Comparison of ENCODE assay signal across 15 cellular contexts in the genomic region with DNA sequence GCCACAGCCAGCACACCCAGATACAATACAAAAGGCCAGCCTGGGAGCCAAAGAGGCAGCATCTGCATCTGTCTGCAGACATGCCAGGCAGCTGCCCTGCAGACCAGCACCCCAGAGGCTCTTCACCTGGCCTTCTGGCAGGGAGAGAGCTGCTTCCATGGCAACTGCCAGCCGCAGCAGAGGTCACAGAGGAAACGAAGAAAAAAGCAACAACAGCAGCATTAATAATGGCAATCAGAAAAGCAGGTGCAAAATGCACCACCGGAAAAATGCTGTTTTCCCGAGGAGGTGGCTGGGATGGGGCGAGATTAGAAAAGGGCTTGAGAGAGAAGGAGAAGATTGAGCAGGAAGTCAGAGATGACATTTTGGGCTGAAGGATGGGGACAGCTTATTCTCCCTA.
DNase-seq lines count a peak whose midpoint lies in the region; ATAC-seq and TF ChIP-seq lines count a peak whose summit lies in the region.
"Had no signal": no experiment of that assay in that cellular context is flagged by ENCODE, and none has a peak within 500 bp of the region (broad histone marks: within the 10 kb centered on the region; RNA-seq: fewer than 3 reads in every experiment).

No MANE protein-coding gene starts in this region.

- peak; percentile 89 for DNase-seq in COLO668 (lab: John Stamatoyannopoulos, UW; ENCODE audit: unreplicated experiment)
- peak; percentile 60 for DNase-seq in NCI-H1436 treated with DMSO at 0.1 percent for 48 hours (lab: John Stamatoyannopoulos, UW)
- DNase-seq in NCI-H345 (lab: John Stamatoyannopoulos, UW): peak; percentile 97
- no peak for DNase-seq in SIG-M5 treated with dmso at 0.1 percent for 504 hours (lab: John Stamatoyannopoulos, UW; ENCODE audit: unreplicated experiment)
- DNase-seq in sciatic nerve (ENCODE audit: low spot score): no peak
- no peak for DNase-seq in NK-92 treated with Interleukin-12 subunit alpha and Interleukin-12 subunit beta, amount 100 ng/mL, for 24 hours (lab: John Stamatoyannopoulos, UW)
- DNase-seq: activated CD8-positive, alpha-beta T cell treated with anti-CD3 and anti-CD28 coated beads, Interleukin-2, amount 10 ng/mL, durations not matched to agents 7 days and 5 days; KG1; left ventricle myocardium inferior; NCI-H226; pancreas; trophoblast cell had no signal

- ATAC-seq in SK-N-SH treated with all-trans-retinoic acid at 6 μM for 48 hours (no peak; the same call in 2 of the 3 replicates), sciatic nerve (no peak), GM19463 (IDR thresholded peaks at IDR 0.05; ENCODE audit: unreplicated experiment) (no peak)
- ATAC-seq: activated CD8-positive, alpha-beta T cell treated with anti-CD3 and anti-CD28 coated beads, Interleukin-2, amount 10 ng/mL, durations not matched to agents 7 days and 5 days; stimulated activated memory B cell treated with anti-CD40 and anti-IgM and Interleukin-4, amounts not matched to agents 10 μg/mL and 1 μg/mL and 100 μg/mL, for 72 hours had no signal

- intact Hi-C loops in sciatic nerve (cut with DNase I): no loop called here

TF ChIP-seq in SK-N-SH treated with all-trans-retinoic acid at 6 μM for 48 hours, 23 proteins besides CTCF, POLR2A, EP300 and RAD21:
- TF ChIP-seq GLIS3 (CRISPR knock-in tag; IDR thresholded peaks at IDR 0.05) (no peak), ZNF70 (CRISPR knock-in tag; IDR thresholded peaks at IDR 0.05) (peak; percentile 95), TCF4 (CRISPR knock-in tag; IDR thresholded peaks at IDR 0.05; ENCODE audit: borderline replicate concordance) (peak; percentile 95)

Comparison
In these comparisons a context has a peak if more than half of its experiments do, and no peak if none do; other contexts are left out.
1. DNase-seq: peak in COLO668 (single experiment), NCI-H1436 treated with DMSO at 0.1 percent for 48 hours (single experiment) and NCI-H345 (single experiment); none in SIG-M5 treated with dmso at 0.1 percent for 504 hours (single experiment), sciatic nerve (single experiment) and NK-92 treated with Interleukin-12 subunit alpha and Interleukin-12 subunit beta, amount 100 ng/mL, for 24 hours (single experiment).